17 cellular contexts compared by ENCODE assay signal in genomic region chr1:204441558-204441957, GRCh38. TPM values are rescaled to one million over a fixed set of nuclear protein-coding genes. Genes with fewer than 3 reads are reported as not detected.
DNase-seq lines count a peak whose midpoint lies in the region; ATAC-seq, FAIRE-seq and TF ChIP-seq lines count a peak whose summit lies in the region.
"Had no signal": no experiment of that assay in that cellular context is flagged by ENCODE, and none has a peak within 500 bp of the region (broad histone marks: within the 10 kb centered on the region; RNA-seq: fewer than 3 reads in every experiment).

No MANE protein-coding gene starts in this region.

- H3K36me3 Mint-ChIP-seq in IgD-negative memory B cell (peaks cover 6% of the 10 kb centered on the region), activated B cell treated with CpG ODN at 0.5 μM for 24 hours (ENCODE audit: low read depth) (peaks cover 96% of the 10 kb centered on the region)

- no peaks in the 10 kb centered on the region for H3K27me3 ChIP-seq in lung (ENCODE audit: control insufficient read depth, insufficient read depth)
- no peaks in the 10 kb centered on the region for H3K27me3 ChIP-seq in stomach
- no peaks in the 10 kb centered on the region for H3K27me3 ChIP-seq in small intestine (ENCODE audit: control insufficient read depth in 2 of 2, insufficient read depth in 2 of 2, low read length in 2 of 2)

- H3K27ac Mint-ChIP-seq in IgD-negative memory B cell (peak overlapping the region in 2 of 3 donors; percentile 3 to 5), activated B cell treated with CpG ODN at 0.5 μM for 24 hours (peak overlapping the region; percentile 59)

- TF ChIP-seq POLR2A in stomach (IDR thresholded peaks at IDR 0.05), result no peak

- peaks cover 4 to 6% (median 4%) of the 10 kb centered on the region in 3 donors for H3K4me1 Mint-ChIP-seq in IgD-negative memory B cell
- H3K4me1 Mint-ChIP-seq in activated B cell treated with CpG ODN at 0.5 μM for 24 hours, result peaks cover 11% of the 10 kb centered on the region

- H3K27me3 Mint-ChIP-seq in IgD-negative memory B cell, result peaks cover 2% of the 10 kb centered on the region
- no peaks in the 10 kb centered on the region for H3K27me3 Mint-ChIP-seq in activated B cell treated with CpG ODN at 0.5 μM for 24 hours
- H3K27me3 Mint-ChIP-seq: activated CD4-positive, alpha-beta T cell treated with anti-CD3 and anti-CD28 coated beads for 36 hours; CD8-positive, alpha-beta memory T cell had no signal

- TF ChIP-seq CTCF in activated B cell treated with CpG ODN at 0.5 μM for 24 hours (IDR thresholded peaks at IDR 0.05) (no peak), lung (IDR thresholded peaks at IDR 0.05; ENCODE audit: control extremely low read depth, extremely low read depth) (no peak), stomach (IDR thresholded peaks at IDR 0.05) (no peak)

- H3K4me1 ChIP-seq in lung (ENCODE audit: control insufficient read depth in 2 of 2, insufficient read depth in 2 of 2, low read length in 2 of 2), result peaks cover 0 to 7% of the 10 kb centered on the region in 2 donors
- peaks cover 16 to 57% (median 40%) of the 10 kb centered on the region in 4 donors for H3K4me1 ChIP-seq in stomach
- no peaks in the 10 kb centered on the region for H3K4me1 ChIP-seq in small intestine (ENCODE audit: control insufficient read depth in 2 of 2, insufficient read depth in 1 of 2, low read depth in 1 of 2, low read length in 1 of 2)

- ATAC-seq in activated B cell treated with CpG ODN at 0.5 μM for 24 hours (ENCODE audit: low read depth), result no peak
- ATAC-seq in lung (ENCODE audit: insufficient read depth, low FRiP score), result no peak
- ATAC-seq in HG02588 (IDR thresholded peaks at IDR 0.05; ENCODE audit: unreplicated experiment), result no peak
- ATAC-seq: activated CD4-positive, alpha-beta T cell treated with anti-CD3 and anti-CD28 coated beads for 36 hours; SK-N-SH treated with all-trans-retinoic acid at 6 μM for 48 hours had no signal

- H3K36me3 ChIP-seq in lung (ENCODE audit: control insufficient read depth in 2 of 2, insufficient read depth in 2 of 2, low read length in 2 of 2), result peaks cover 4 to 30% of the 10 kb centered on the region in 2 donors
- peaks cover 40 to 96% (median 95%) of the 10 kb centered on the region in 4 donors for H3K36me3 ChIP-seq in stomach
- H3K36me3 ChIP-seq in small intestine (ENCODE audit: control insufficient read depth in 2 of 2, insufficient read depth in 2 of 2, low read length in 2 of 2), result peaks cover 8 to 39% of the 10 kb centered on the region in 2 donors

- intact Hi-C loops in activated B cell treated with CpG ODN at 0.5 μM for 24 hours (cut with micrococcal nuclease), result no loop called here
- intact Hi-C loops in stomach (cut with DNase I; ENCODE audit: low total_unique reads), result no loop called here

- POLR2A ChIA-PET in activated B cell treated with CpG ODN at 0.5 μM for 24 hours (lab: Charles Lee), result interaction anchor here (1.4 kb wide), 1 partner anchor 9 kb away, joined by 3 read pairs; no protein-coding TSS in a partner anchor

- H3K9me3 Mint-ChIP-seq in IgD-negative memory B cell (no peaks in the 10 kb centered on the region), activated B cell treated with CpG ODN at 0.5 μM for 24 hours (no peaks in the 10 kb centered on the region)
- H3K9me3 Mint-ChIP-seq: CD8-positive, alpha-beta memory T cell had no signal

- WGBS in lung, 2 donors, result 68 to 86% methylated on average over 6 of the region's 6 CpGs
- 79 to 90% (median 89%) methylated on average over 6 of the region's 6 CpGs for WGBS in stomach, 5 donors
- 86 to 92% (median 89%) methylated on average over 6 of the region's 6 CpGs for WGBS in small intestine, 3 donors

- H3K27ac ChIP-seq in lung (ENCODE audit: low read depth in 1 of 2, low read length in 1 of 2) (peak overlapping the region; percentile 48 to 50), stomach (peak overlapping the region in 3 of 5 donors; percentile 21 to 84 (median 55)), small intestine (ENCODE audit: low read depth in 1 of 2, low read length in 1 of 2) (peak overlapping the region in 1 of 2 donors; percentile 9)
- H3K27ac ChIP-seq: RWPE1 had no signal

- DNase-seq in activated B cell treated with CpG ODN at 0.5 μM for 24 hours, result no peak
- DNase-seq in lung (ENCODE audit: low spot score), result no peak
- DNase-seq in stomach, result no peak
- no peak for DNase-seq in small intestine
- DNase-seq in HuH-7 (ENCODE audit: low spot score), result no peak
- DNase-seq: activated CD4-positive, alpha-beta T cell treated with anti-CD3 and anti-CD28 coated beads for 36 hours; amygdala; CD8-positive, alpha-beta memory T cell; central memory CD4-positive, alpha-beta T cell; foreskin melanocyte; NCI-H1436 treated with DMSO at 0.1 percent for 48 hours; NCI-H526; stimulated activated CD4-positive, alpha-beta T cell treated with anti-CD3 and anti-CD28 coated beads, Interleukin-15, amount 100 ng/mL, for 24 hours had no signal

- CTCF ChIA-PET in activated B cell treated with CpG ODN at 0.5 μM for 24 hours (lab: Charles Lee), result interaction anchor here (1.4 to 28.1 kb wide), 3 partner anchors 8 to 59 kb away, joined by 4 to 1006 read pairs (median 97); partner anchors contain the start of gene PIK3C2B

- no peak overlapping the region for H3K4me3 ChIP-seq in lung
- no peak overlapping the region for H3K4me3 ChIP-seq in stomach
- no peak overlapping the region for H3K4me3 ChIP-seq in small intestine (ENCODE audit: low read depth in 1 of 2, low read length in 2 of 2)

- TF ChIP-seq EP300 in stomach (IDR thresholded peaks at IDR 0.05), result no peak

- H3K4me3 Mint-ChIP-seq in IgD-negative memory B cell, result no peak overlapping the region
- no peak overlapping the region for H3K4me3 Mint-ChIP-seq in activated B cell treated with CpG ODN at 0.5 μM for 24 hours
- H3K4me3 Mint-ChIP-seq: activated CD4-positive, alpha-beta T cell treated with anti-CD3 and anti-CD28 coated beads for 36 hours; CD8-positive, alpha-beta memory T cell had no signal

- H3K9me3 ChIP-seq in lung (ENCODE audit: control insufficient read depth in 2 of 2, insufficient read depth in 1 of 2, low read length in 1 of 2) (no peaks in the 10 kb centered on the region), stomach (no peaks in the 10 kb centered on the region), small intestine (ENCODE audit: control insufficient read depth, low read depth) (no peaks in the 10 kb centered on the region)

- no peak for FAIRE-seq in small intestine (lab: Jason Lieb, UNC)

RNA-seq across cellular contexts. Expression of gene PPP1R15B, which starts 29.9 kb away (rescaled TPM):
- polyA plus RNA-seq in IgD-negative memory B cell (24.4 TPM), lung (10 to 100 TPM; 14.6 to 29.8 TPM), stomach (10 to 100 TPM in 1 of 3 donors, 1 to 10 TPM in 2; 6.5 to 11.1 (median 9.3) TPM), small intestine (10 to 100 TPM in 1 of 3 donors, 1 to 10 TPM in 2; 9.4 to 25.6 (median 9.7) TPM)
- total RNA-seq in activated B cell treated with CpG ODN at 0.5 μM for 24 hours (60.4 and 70.6 TPM in 2 replicates), lung (10 to 100 TPM; 43.9 to 57.0 TPM), stomach (10 to 100 TPM; 19.8 to 74.4 (median 51.6) TPM)

RNA-seq across cellular contexts. Expression of gene PIK3C2B, which starts 53.0 kb away (rescaled TPM):
- polyA plus RNA-seq in IgD-negative memory B cell (8.1 TPM), lung (10 to 100 TPM; 11.9 to 13.2 TPM), stomach (1 to 10 TPM; 4.1 to 5.5 (median 5.0) TPM), small intestine (10 to 100 TPM in 2 of 3 donors, 1 to 10 TPM in 1; 8.1 to 23.7 (median 11.2) TPM)
- total RNA-seq in activated B cell treated with CpG ODN at 0.5 μM for 24 hours (127 and 151 TPM in 2 replicates), lung (10 to 100 TPM; 36.9 to 37.6 TPM), stomach (100 to 1,000 TPM in 2 of 5 donors, 10 to 100 TPM in 3; 16.1 to 129 (median 65.3) TPM)
